ENCODE assay signal across 1 cellular context in the genomic region with DNA sequence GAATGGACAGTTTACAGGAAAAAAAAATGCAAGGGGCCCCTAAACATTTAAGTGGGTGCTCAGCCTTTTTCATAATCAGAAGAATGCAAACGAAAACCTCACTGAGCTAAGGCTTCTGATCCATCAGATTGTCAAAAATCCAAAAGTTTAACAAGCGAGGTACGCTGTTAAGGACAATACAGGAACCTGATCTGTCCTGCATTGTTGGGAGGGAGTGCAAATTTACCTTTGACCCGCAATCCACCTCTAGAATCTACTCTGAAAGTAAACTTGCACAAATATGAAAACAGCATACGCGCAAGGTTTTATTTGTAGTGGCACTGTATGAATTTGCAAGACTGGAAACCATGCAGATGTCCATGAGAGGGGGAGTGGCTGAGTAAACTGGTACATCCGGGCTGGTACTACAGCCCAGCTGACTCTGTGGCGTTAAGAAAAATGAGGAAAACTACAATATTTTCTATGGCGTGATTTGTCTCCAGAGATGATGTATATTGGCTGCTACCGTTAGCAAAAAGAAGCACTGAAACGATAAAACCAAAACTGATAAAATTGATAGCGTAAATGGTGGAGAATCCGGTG.
TF ChIP-seq lines count a peak whose summit lies in the region.

No MANE protein-coding gene starts in this region.

TF ChIP-seq in H1, 55 proteins besides CTCF, POLR2A, EP300 and RAD21:
- no peak for TF ChIP-seq POLR2AphosphoS5 (IDR thresholded peaks at IDR 0.05; ENCODE audit: low read depth, low read length)
- no peak for TF ChIP-seq EGR1 (IDR thresholded peaks at IDR 0.05; ENCODE audit: borderline replicate concordance, low read depth, low read length)
- TF ChIP-seq EZH2 (IDR thresholded peaks at IDR 0.05; ENCODE audit: low read depth, low read length, severe bottlenecking) = no peak
- TF ChIP-seq, protein P1, sequence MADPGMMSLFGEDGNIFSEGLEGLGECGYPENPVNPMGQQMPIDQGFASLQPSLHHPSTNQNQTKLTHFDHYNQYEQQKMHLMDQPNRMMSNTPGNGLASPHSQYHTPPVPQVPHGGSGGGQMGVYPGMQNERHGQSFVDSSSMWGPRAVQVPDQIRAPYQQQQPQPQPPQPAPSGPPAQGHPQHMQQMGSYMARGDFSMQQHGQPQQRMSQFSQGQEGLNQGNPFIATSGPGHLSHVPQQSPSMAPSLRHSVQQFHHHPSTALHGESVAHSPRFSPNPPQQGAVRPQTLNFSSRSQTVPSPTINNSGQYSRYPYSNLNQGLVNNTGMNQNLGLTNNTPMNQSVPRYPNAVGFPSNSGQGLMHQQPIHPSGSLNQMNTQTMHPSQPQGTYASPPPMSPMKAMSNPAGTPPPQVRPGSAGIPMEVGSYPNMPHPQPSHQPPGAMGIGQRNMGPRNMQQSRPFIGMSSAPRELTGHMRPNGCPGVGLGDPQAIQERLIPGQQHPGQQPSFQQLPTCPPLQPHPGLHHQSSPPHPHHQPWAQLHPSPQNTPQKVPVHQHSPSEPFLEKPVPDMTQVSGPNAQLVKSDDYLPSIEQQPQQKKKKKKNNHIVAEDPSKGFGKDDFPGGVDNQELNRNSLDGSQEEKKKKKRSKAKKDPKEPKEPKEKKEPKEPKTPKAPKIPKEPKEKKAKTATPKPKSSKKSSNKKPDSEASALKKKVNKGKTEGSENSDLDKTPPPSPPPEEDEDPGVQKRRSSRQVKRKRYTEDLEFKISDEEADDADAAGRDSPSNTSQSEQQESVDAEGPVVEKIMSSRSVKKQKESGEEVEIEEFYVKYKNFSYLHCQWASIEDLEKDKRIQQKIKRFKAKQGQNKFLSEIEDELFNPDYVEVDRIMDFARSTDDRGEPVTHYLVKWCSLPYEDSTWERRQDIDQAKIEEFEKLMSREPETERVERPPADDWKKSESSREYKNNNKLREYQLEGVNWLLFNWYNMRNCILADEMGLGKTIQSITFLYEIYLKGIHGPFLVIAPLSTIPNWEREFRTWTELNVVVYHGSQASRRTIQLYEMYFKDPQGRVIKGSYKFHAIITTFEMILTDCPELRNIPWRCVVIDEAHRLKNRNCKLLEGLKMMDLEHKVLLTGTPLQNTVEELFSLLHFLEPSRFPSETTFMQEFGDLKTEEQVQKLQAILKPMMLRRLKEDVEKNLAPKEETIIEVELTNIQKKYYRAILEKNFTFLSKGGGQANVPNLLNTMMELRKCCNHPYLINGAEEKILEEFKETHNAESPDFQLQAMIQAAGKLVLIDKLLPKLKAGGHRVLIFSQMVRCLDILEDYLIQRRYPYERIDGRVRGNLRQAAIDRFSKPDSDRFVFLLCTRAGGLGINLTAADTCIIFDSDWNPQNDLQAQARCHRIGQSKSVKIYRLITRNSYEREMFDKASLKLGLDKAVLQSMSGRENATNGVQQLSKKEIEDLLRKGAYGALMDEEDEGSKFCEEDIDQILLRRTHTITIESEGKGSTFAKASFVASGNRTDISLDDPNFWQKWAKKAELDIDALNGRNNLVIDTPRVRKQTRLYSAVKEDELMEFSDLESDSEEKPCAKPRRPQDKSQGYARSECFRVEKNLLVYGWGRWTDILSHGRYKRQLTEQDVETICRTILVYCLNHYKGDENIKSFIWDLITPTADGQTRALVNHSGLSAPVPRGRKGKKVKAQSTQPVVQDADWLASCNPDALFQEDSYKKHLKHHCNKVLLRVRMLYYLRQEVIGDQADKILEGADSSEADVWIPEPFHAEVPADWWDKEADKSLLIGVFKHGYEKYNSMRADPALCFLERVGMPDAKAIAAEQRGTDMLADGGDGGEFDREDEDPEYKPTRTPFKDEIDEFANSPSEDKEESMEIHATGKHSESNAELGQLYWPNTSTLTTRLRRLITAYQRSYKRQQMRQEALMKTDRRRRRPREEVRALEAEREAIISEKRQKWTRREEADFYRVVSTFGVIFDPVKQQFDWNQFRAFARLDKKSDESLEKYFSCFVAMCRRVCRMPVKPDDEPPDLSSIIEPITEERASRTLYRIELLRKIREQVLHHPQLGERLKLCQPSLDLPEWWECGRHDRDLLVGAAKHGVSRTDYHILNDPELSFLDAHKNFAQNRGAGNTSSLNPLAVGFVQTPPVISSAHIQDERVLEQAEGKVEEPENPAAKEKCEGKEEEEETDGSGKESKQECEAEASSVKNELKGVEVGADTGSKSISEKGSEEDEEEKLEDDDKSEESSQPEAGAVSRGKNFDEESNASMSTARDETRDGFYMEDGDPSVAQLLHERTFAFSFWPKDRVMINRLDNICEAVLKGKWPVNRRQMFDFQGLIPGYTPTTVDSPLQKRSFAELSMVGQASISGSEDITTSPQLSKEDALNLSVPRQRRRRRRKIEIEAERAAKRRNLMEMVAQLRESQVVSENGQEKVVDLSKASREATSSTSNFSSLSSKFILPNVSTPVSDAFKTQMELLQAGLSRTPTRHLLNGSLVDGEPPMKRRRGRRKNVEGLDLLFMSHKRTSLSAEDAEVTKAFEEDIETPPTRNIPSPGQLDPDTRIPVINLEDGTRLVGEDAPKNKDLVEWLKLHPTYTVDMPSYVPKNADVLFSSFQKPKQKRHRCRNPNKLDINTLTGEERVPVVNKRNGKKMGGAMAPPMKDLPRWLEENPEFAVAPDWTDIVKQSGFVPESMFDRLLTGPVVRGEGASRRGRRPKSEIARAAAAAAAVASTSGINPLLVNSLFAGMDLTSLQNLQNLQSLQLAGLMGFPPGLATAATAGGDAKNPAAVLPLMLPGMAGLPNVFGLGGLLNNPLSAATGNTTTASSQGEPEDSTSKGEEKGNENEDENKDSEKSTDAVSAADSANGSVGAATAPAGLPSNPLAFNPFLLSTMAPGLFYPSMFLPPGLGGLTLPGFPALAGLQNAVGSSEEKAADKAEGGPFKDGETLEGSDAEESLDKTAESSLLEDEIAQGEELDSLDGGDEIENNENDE (IDR thresholded peaks at IDR 0.05; ENCODE audit: insufficient replicate concordance, low read length) = no peak
- TF ChIP-seq POU5F1 (IDR thresholded peaks at IDR 0.05; ENCODE audit: low read depth, low read length) = no peak
- no peak for TF ChIP-seq BRCA1 (IDR thresholded peaks at IDR 0.05; ENCODE audit: low read depth, low read length)
- TF ChIP-seq NANOG (IDR thresholded peaks at IDR 0.05; ENCODE audit: insufficient read depth, low read depth, low read length, poor library complexity, severe bottlenecking) = no peak
- TF ChIP-seq RXRA (IDR thresholded peaks at IDR 0.05; ENCODE audit: insufficient read depth, low read depth, low read length) = no peak
- TF ChIP-seq CBX5 (IDR thresholded peaks at IDR 0.05; ENCODE audit: low read depth, low read length) = no peak
- TF ChIP-seq FOSL1 (IDR thresholded peaks at IDR 0.05; ENCODE audit: insufficient read depth, low read depth, low read length) = no peak
- TF ChIP-seq KDM4A (IDR thresholded peaks at IDR 0.05; ENCODE audit: low read depth, low read length, severe bottlenecking) = no peak
- no peak for TF ChIP-seq CTBP2 (IDR thresholded peaks at IDR 0.05; ENCODE audit: borderline replicate concordance, insufficient read depth, insufficient read length, low read length)
- TF ChIP-seq SIRT6 (IDR thresholded peaks at IDR 0.05; ENCODE audit: low read length) = no peak
- no peak for TF ChIP-seq SP1 (IDR thresholded peaks at IDR 0.05; ENCODE audit: low read depth, low read length)
- TF ChIP-seq KDM5A (IDR thresholded peaks at IDR 0.05; ENCODE audit: low read length) = no peak
- TF ChIP-seq, protein P2, sequence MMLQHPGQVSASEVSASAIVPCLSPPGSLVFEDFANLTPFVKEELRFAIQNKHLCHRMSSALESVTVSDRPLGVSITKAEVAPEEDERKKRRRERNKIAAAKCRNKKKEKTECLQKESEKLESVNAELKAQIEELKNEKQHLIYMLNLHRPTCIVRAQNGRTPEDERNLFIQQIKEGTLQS (IDR thresholded peaks at IDR 0.05; ENCODE audit: insufficient read depth, low read depth, low read length) = no peak
- TF ChIP-seq JUN (IDR thresholded peaks at IDR 0.05; ENCODE audit: low read depth, low read length) = no peak
- TF ChIP-seq, protein P3, sequence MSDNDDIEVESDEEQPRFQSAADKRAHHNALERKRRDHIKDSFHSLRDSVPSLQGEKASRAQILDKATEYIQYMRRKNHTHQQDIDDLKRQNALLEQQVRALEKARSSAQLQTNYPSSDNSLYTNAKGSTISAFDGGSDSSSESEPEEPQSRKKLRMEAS (IDR thresholded peaks at IDR 0.05) = no peak
